19 cellular contexts compared by ENCODE assay signal in genomic region chr1:153933955-153934354, GRCh38. TPM values are rescaled to one million over a fixed set of nuclear protein-coding genes. Genes with fewer than 3 reads are reported as not detected.
DNase-seq lines count a peak whose midpoint lies in the region; ATAC-seq, FAIRE-seq and TF ChIP-seq lines count a peak whose summit lies in the region.
"Had no signal": no experiment of that assay in that cellular context is flagged by ENCODE, and none has a peak within 500 bp of the region (broad histone marks: within the 10 kb centered on the region; RNA-seq: fewer than 3 reads in every experiment).

No MANE protein-coding gene starts in this region.

- no peaks in the 10 kb centered on the region for H3K27me3 ChIP-seq in sigmoid colon
- H3K27me3 ChIP-seq in upper lobe of right lung, result no peaks in the 10 kb centered on the region
- no peaks in the 10 kb centered on the region for H3K27me3 ChIP-seq in vagina
- no peaks in the 10 kb centered on the region for H3K27me3 ChIP-seq in CD4-positive, alpha-beta memory T cell (ENCODE audit: insufficient read depth, low read length)
- H3K27me3 ChIP-seq: BE2C had no signal

- TF ChIP-seq POLR2A in sigmoid colon (IDR thresholded peaks at IDR 0.05) (no peak), vagina (IDR thresholded peaks at IDR 0.05) (no peak)

- no peaks in the 10 kb centered on the region for H3K27me3 Mint-ChIP-seq in activated naive CD8-positive, alpha-beta T cell treated with anti-CD3 and anti-CD28 coated beads, Interleukin-2, amount 10 ng/mL, durations not matched to agents 7 days and 5 days
- H3K27me3 Mint-ChIP-seq in activated naive CD8-positive, alpha-beta T cell treated with anti-CD3 and anti-CD28 coated beads, Interleukin-2, amount 50 U/mL, for 24 hours, result no peaks in the 10 kb centered on the region
- H3K27me3 Mint-ChIP-seq in CD4-positive, alpha-beta memory T cell, result no peaks in the 10 kb centered on the region

- no peaks in the 10 kb centered on the region for H3K9me3 Mint-ChIP-seq in activated naive CD8-positive, alpha-beta T cell treated with anti-CD3 and anti-CD28 coated beads, Interleukin-2, amount 10 ng/mL, durations not matched to agents 7 days and 5 days
- no peaks in the 10 kb centered on the region for H3K9me3 Mint-ChIP-seq in activated naive CD8-positive, alpha-beta T cell treated with anti-CD3 and anti-CD28 coated beads, Interleukin-2, amount 50 U/mL, for 24 hours
- no peaks in the 10 kb centered on the region for H3K9me3 Mint-ChIP-seq in CD4-positive, alpha-beta memory T cell
- H3K9me3 Mint-ChIP-seq: CD8-positive, alpha-beta T cell; H9 had no signal

- peaks cover 32 to 54% of the 10 kb centered on the region in 2 donors for H3K36me3 ChIP-seq in kidney (ENCODE audit: control insufficient read depth in 1 of 2, insufficient read depth in 2 of 2, low read length in 2 of 2)
- H3K36me3 ChIP-seq in sigmoid colon, result peaks cover 43 to 89% (median 68%) of the 10 kb centered on the region in 4 donors
- H3K36me3 ChIP-seq in upper lobe of right lung, result peaks cover 90% of the 10 kb centered on the region
- peaks cover 0 to 64% of the 10 kb centered on the region in 2 donors for H3K36me3 ChIP-seq in vagina
- H3K36me3 ChIP-seq in CD4-positive, alpha-beta memory T cell (ENCODE audit: insufficient read depth, low read length), result peaks cover 63% of the 10 kb centered on the region

- intact Hi-C loops in kidney (cut with DNase I), result no loop called here
- intact Hi-C loops in sigmoid colon (cut with DNase I), result no loop called here
- intact Hi-C loops in upper lobe of right lung (cut with DNase I), result no loop called here
- intact Hi-C loops in vagina (cut with DNase I), result no loop called here
- intact Hi-C loops in CD4-positive, alpha-beta memory T cell (cut with micrococcal nuclease), result no loop called here

- ATAC-seq in activated naive CD8-positive, alpha-beta T cell treated with anti-CD3 and anti-CD28 coated beads, Interleukin-2, amount 10 ng/mL, durations not matched to agents 7 days and 5 days (ENCODE audit: low read depth), result no peak
- ATAC-seq in activated naive CD8-positive, alpha-beta T cell treated with anti-CD3 and anti-CD28 coated beads, Interleukin-2, amount 50 U/mL, for 24 hours, result no peak
- ATAC-seq in upper lobe of right lung, result no peak
- no peak for ATAC-seq in HG03457 (IDR thresholded peaks at IDR 0.05; ENCODE audit: unreplicated experiment)
- ATAC-seq: CD8-positive, alpha-beta T cell had no signal

- POLR2A ChIA-PET in activated naive CD8-positive, alpha-beta T cell treated with anti-CD3 and anti-CD28 coated beads, Interleukin-2, amount 10 ng/mL, durations not matched to agents 7 days and 5 days (lab: Charles Lee), result interaction anchor here (1.1 to 1.9 kb wide), 3 partner anchors 10 to 44 kb away, joined by 3 to 8 read pairs (median 8); partner anchors contain the start of gene JTB
- POLR2A ChIA-PET in CD4-positive, alpha-beta memory T cell (lab: Charles Lee; ENCODE audit: partially characterized antibody), result interaction anchor here (0.6 to 1.8 kb wide), 3 partner anchors 11 to 19 kb away, joined by 5 to 6 read pairs (median 6); partner anchors contain the start of genes DENND4B and GATAD2B

- no peak overlapping the region for H3K4me3 ChIP-seq in kidney (ENCODE audit: low read length in 2 of 2)
- H3K4me3 ChIP-seq in sigmoid colon, result no peak overlapping the region
- no peak overlapping the region for H3K4me3 ChIP-seq in upper lobe of right lung
- H3K4me3 ChIP-seq in vagina, result no peak overlapping the region
- no peak overlapping the region for H3K4me3 ChIP-seq in CD4-positive, alpha-beta memory T cell (ENCODE audit: low read length in 2 of 2)

- CTCF ChIA-PET in CD4-positive, alpha-beta memory T cell (lab: Charles Lee; ENCODE audit: partially characterized antibody), result interaction anchor here (0.9 to 1.4 kb wide), 2 partner anchors 11 to 13 kb away, joined by 3 to 6 read pairs; partner anchors contain the start of genes DENND4B and GATAD2B

- H3K36me3 Mint-ChIP-seq in activated naive CD8-positive, alpha-beta T cell treated with anti-CD3 and anti-CD28 coated beads, Interleukin-2, amount 10 ng/mL, durations not matched to agents 7 days and 5 days, result peaks cover 29% of the 10 kb centered on the region
- peaks cover 31% of the 10 kb centered on the region for H3K36me3 Mint-ChIP-seq in activated naive CD8-positive, alpha-beta T cell treated with anti-CD3 and anti-CD28 coated beads, Interleukin-2, amount 50 U/mL, for 24 hours (ENCODE audit: low read depth)
- H3K36me3 Mint-ChIP-seq in CD4-positive, alpha-beta memory T cell, result peaks cover 33 to 70% of the 10 kb centered on the region in 2 donors

- DNase-seq in activated naive CD8-positive, alpha-beta T cell treated with anti-CD3 and anti-CD28 coated beads, Interleukin-2, amount 10 ng/mL, durations not matched to agents 7 days and 5 days, result peak; percentile 22
- no peak for DNase-seq in activated naive CD8-positive, alpha-beta T cell treated with anti-CD3 and anti-CD28 coated beads, Interleukin-2, amount 50 U/mL, for 24 hours
- DNase-seq in kidney (peak; percentile 47), sigmoid colon (peak; percentile 27), upper lobe of right lung (peak; percentile 49), vagina (ENCODE audit: extremely low spot score in 2 of 2) (no peak)
- DNase-seq in CD4-positive, alpha-beta memory T cell, result no peak
- DNase-seq: BE2C; CD8-positive, alpha-beta T cell; COR-L47; DND-41; GDM1; GOT3; H9 had no signal

- H3K4me3 Mint-ChIP-seq in activated naive CD8-positive, alpha-beta T cell treated with anti-CD3 and anti-CD28 coated beads, Interleukin-2, amount 10 ng/mL, durations not matched to agents 7 days and 5 days, result no peak overlapping the region
- H3K4me3 Mint-ChIP-seq in activated naive CD8-positive, alpha-beta T cell treated with anti-CD3 and anti-CD28 coated beads, Interleukin-2, amount 50 U/mL, for 24 hours, result no peak overlapping the region
- H3K4me3 Mint-ChIP-seq in CD4-positive, alpha-beta memory T cell, result no peak overlapping the region
- H3K4me3 Mint-ChIP-seq: CD8-positive, alpha-beta T cell; H9 had no signal

- no peak for FAIRE-seq in kidney (lab: Jason Lieb, UNC)
- FAIRE-seq: A204.1, GM12892, GM19239 had no signal

- H3K27ac ChIP-seq in kidney (ENCODE audit: low read depth in 2 of 2, low read length in 2 of 2) (no peak overlapping the region), sigmoid colon (no peak overlapping the region), upper lobe of right lung (no peak overlapping the region), vagina (no peak overlapping the region)
- H3K27ac ChIP-seq in CD4-positive, alpha-beta memory T cell (ENCODE audit: low read depth, low read length), result no peak overlapping the region
- H3K27ac ChIP-seq: C4-2B had no signal

- TF ChIP-seq EP300 in sigmoid colon (IDR thresholded peaks at IDR 0.05), result no peak

- H3K9ac ChIP-seq in kidney (ENCODE audit: low read length in 2 of 2), result no peak overlapping the region

- H3K9me3 ChIP-seq in kidney (ENCODE audit: control insufficient read depth in 1 of 2, low read length in 2 of 2) (no peaks in the 10 kb centered on the region), sigmoid colon (no peaks in the 10 kb centered on the region), upper lobe of right lung (no peaks in the 10 kb centered on the region), vagina (no peaks in the 10 kb centered on the region)
- no peaks in the 10 kb centered on the region for H3K9me3 ChIP-seq in CD4-positive, alpha-beta memory T cell (ENCODE audit: control insufficient read depth in 1 of 2, low read length in 2 of 2)
- H3K9me3 ChIP-seq: BE2C had no signal

- WGBS in sigmoid colon, 2 donors, result 97% methylated on average over 11 of the region's 11 CpGs

- H3K4me1 Mint-ChIP-seq in activated naive CD8-positive, alpha-beta T cell treated with anti-CD3 and anti-CD28 coated beads, Interleukin-2, amount 10 ng/mL, durations not matched to agents 7 days and 5 days, result peaks cover 6% of the 10 kb centered on the region
- H3K4me1 Mint-ChIP-seq in activated naive CD8-positive, alpha-beta T cell treated with anti-CD3 and anti-CD28 coated beads, Interleukin-2, amount 50 U/mL, for 24 hours, result no peaks in the 10 kb centered on the region
- peaks cover 0 to 1% (median under 1%) of the 10 kb centered on the region in 4 donors for H3K4me1 Mint-ChIP-seq in CD4-positive, alpha-beta memory T cell
- H3K4me1 Mint-ChIP-seq: H9 had no signal

- TF ChIP-seq CTCF in kidney (IDR thresholded peaks at IDR 0.05; ENCODE audit: borderline replicate concordance, extremely low read depth, insufficient read depth) (no peak), sigmoid colon (IDR thresholded peaks at IDR 0.05) (no peak), upper lobe of right lung (IDR thresholded peaks at IDR 0.05) (no peak), vagina (IDR thresholded peaks at IDR 0.05) (no peak)

- H3K27ac Mint-ChIP-seq in activated naive CD8-positive, alpha-beta T cell treated with anti-CD3 and anti-CD28 coated beads, Interleukin-2, amount 10 ng/mL, durations not matched to agents 7 days and 5 days, result no peak overlapping the region
- H3K27ac Mint-ChIP-seq in activated naive CD8-positive, alpha-beta T cell treated with anti-CD3 and anti-CD28 coated beads, Interleukin-2, amount 50 U/mL, for 24 hours, result no peak overlapping the region
- H3K27ac Mint-ChIP-seq in CD4-positive, alpha-beta memory T cell, result no peak overlapping the region
- H3K27ac Mint-ChIP-seq: H9 had no signal

- H3K4me1 ChIP-seq in kidney (ENCODE audit: control insufficient read depth in 1 of 2, insufficient read depth in 1 of 2, low read depth in 1 of 2, low read length in 2 of 2), result peaks cover 0 to 1% of the 10 kb centered on the region in 2 donors
- H3K4me1 ChIP-seq in sigmoid colon, result no peaks in the 10 kb centered on the region
- H3K4me1 ChIP-seq in upper lobe of right lung, result no peaks in the 10 kb centered on the region
- no peaks in the 10 kb centered on the region for H3K4me1 ChIP-seq in vagina
- H3K4me1 ChIP-seq in CD4-positive, alpha-beta memory T cell (ENCODE audit: insufficient read depth, low read length), result no peaks in the 10 kb centered on the region

RNA-seq across cellular contexts. Expression of gene GATAD2B, which starts 11.2 kb away (rescaled TPM):
- 10 to 100 TPM; 86.3 to 96.7 TPM for total RNA-seq in activated naive CD8-positive, alpha-beta T cell treated with anti-CD3 and anti-CD28 coated beads, Interleukin-2, amount 10 ng/mL, durations not matched to agents 7 days and 5 days
- 49.0 TPM for total RNA-seq in kidney
- 3.6 TPM for polyA plus RNA-seq in kidney (ENCODE audit: insufficient read depth, low read depth, low replicate concordance)
- 10 to 100 TPM; 16.4 to 37.4 (median 19.8) TPM for total RNA-seq in sigmoid colon
- 1 to 10 TPM; 1.8 to 7.9 (median 3.9) TPM for polyA plus RNA-seq in sigmoid colon
- total RNA-seq in upper lobe of right lung, result 55.1 TPM
- total RNA-seq in vagina, result 24.1 TPM
- 100 to 1,000 TPM in 1 of 2 experiments, 10 to 100 TPM in 1; 97.0 to 104 TPM for total RNA-seq in CD4-positive, alpha-beta memory T cell
- polyA plus RNA-seq in CD4-positive, alpha-beta memory T cell, result 1 to 10 TPM; 1.8 to 5.7 TPM

RNA-seq across cellular contexts. Expression of gene DENND4B, which starts 12.6 kb away (rescaled TPM):
- 100 to 1,000 TPM; 173 to 183 TPM for total RNA-seq in activated naive CD8-positive, alpha-beta T cell treated with anti-CD3 and anti-CD28 coated beads, Interleukin-2, amount 10 ng/mL, durations not matched to agents 7 days and 5 days
- 60.6 TPM for total RNA-seq in kidney
- polyA plus RNA-seq in kidney (ENCODE audit: insufficient read depth, low read depth, low replicate concordance), result 13.2 TPM
- 10 to 100 TPM; 17.9 to 34.9 (median 23.1) TPM for total RNA-seq in sigmoid colon
- polyA plus RNA-seq in sigmoid colon, result 10 to 100 TPM in 1 of 3 donors, 1 to 10 TPM in 2; 4.9 to 41.6 (median 9.0) TPM
- total RNA-seq in upper lobe of right lung, result 83.7 TPM
- 42.7 TPM for total RNA-seq in vagina
- 100 to 1,000 TPM; 211 to 216 TPM for total RNA-seq in CD4-positive, alpha-beta memory T cell
- polyA plus RNA-seq in CD4-positive, alpha-beta memory T cell, result 10 to 100 TPM in 1 of 2 donors, 1 to 10 TPM in 1; 6.9 to 34.0 TPM

RNA-seq across cellular contexts. Expression of gene CRTC2, which starts 24.5 kb away (rescaled TPM):
- 100 to 1,000 TPM; 104 to 115 TPM for total RNA-seq in activated naive CD8-positive, alpha-beta T cell treated with anti-CD3 and anti-CD28 coated beads, Interleukin-2, amount 10 ng/mL, durations not matched to agents 7 days and 5 days
- total RNA-seq in kidney, result 44.8 TPM
- polyA plus RNA-seq in kidney (ENCODE audit: insufficient read depth, low read depth, low replicate concordance), result 28.6 TPM
- total RNA-seq in sigmoid colon, result 10 to 100 TPM; 13.7 to 23.3 (median 15.0) TPM
- 10 to 100 TPM; 17.8 to 32.9 (median 18.6) TPM for polyA plus RNA-seq in sigmoid colon
- total RNA-seq in upper lobe of right lung, result 52.7 TPM
- total RNA-seq in vagina, result 19.2 TPM
- 100 to 1,000 TPM; 112 to 113 TPM for total RNA-seq in CD4-positive, alpha-beta memory T cell
- 10 to 100 TPM; 12.3 to 54.3 TPM for polyA plus RNA-seq in CD4-positive, alpha-beta memory T cell

RNA-seq across cellular contexts. Expression of gene SLC39A1, which starts 29.4 kb away (rescaled TPM):
- total RNA-seq in activated naive CD8-positive, alpha-beta T cell treated with anti-CD3 and anti-CD28 coated beads, Interleukin-2, amount 10 ng/mL, durations not matched to agents 7 days and 5 days, result 10 to 100 TPM; 29.6 to 31.1 TPM
- 125 TPM for total RNA-seq in kidney
- polyA plus RNA-seq in kidney (ENCODE audit: insufficient read depth, low read depth, low replicate concordance), result 106 TPM
- 10 to 100 TPM; 50.7 to 80.3 (median 76.1) TPM for total RNA-seq in sigmoid colon
- polyA plus RNA-seq in sigmoid colon, result 10 to 100 TPM; 25.7 to 97.5 (median 28.8) TPM
- 120 TPM for total RNA-seq in upper lobe of right lung
- 77.8 TPM for total RNA-seq in vagina
- 10 to 100 TPM; 21.6 to 21.9 TPM for total RNA-seq in CD4-positive, alpha-beta memory T cell
- polyA plus RNA-seq in CD4-positive, alpha-beta memory T cell, result 10 to 100 TPM; 36.3 to 47.3 TPM

RNA-seq across cellular contexts. Expression of gene CREB3L4, which starts 33.7 kb away (rescaled TPM):
- total RNA-seq in activated naive CD8-positive, alpha-beta T cell treated with anti-CD3 and anti-CD28 coated beads, Interleukin-2, amount 10 ng/mL, durations not matched to agents 7 days and 5 days, result 10 to 100 TPM in 1 of 2 experiments, 1 to 10 TPM in 1; 8.2 to 10.0 TPM
- total RNA-seq in kidney (10.9 TPM), sigmoid colon (10 to 100 TPM in 2 of 4 donors, 1 to 10 TPM in 2; 7.9 to 13.8 (median 10.2) TPM), upper lobe of right lung (10.5 TPM), vagina (15.2 TPM)
- polyA plus RNA-seq in kidney (ENCODE audit: insufficient read depth, low read depth, low replicate concordance) (9.3 TPM), sigmoid colon (10 to 100 TPM in 2 of 3 donors, 1 to 10 TPM in 1; 7.9 to 18.0 (median 16.8) TPM)
- 1 to 10 TPM; 7.4 to 9.8 TPM for total RNA-seq in CD4-positive, alpha-beta memory T cell
- 1 to 10 TPM; 1.2 to 5.2 TPM for polyA plus RNA-seq in CD4-positive, alpha-beta memory T cell

Comparison
In these comparisons a context has a peak if more than half of its experiments do, and no peak if none do; other contexts are left out.
1. DNase-seq: peak in activated naive CD8-positive, alpha-beta T cell treated with anti-CD3 and anti-CD28 coated beads, Interleukin-2, amount 10 ng/mL, durations not matched to agents 7 days and 5 days (single experiment), kidney (single experiment), sigmoid colon (single experiment) and upper lobe of right lung (single experiment); none in activated naive CD8-positive, alpha-beta T cell treated with anti-CD3 and anti-CD28 coated beads, Interleukin-2, amount 50 U/mL, for 24 hours (single experiment), vagina (0 of 2) and CD4-positive, alpha-beta memory T cell (0 of 5).